ENCODE assay signal across 1 cellular context in genomic region chr13:43128504-43128929, GRCh38.
TF ChIP-seq lines count a peak whose summit lies in the region.

No MANE protein-coding gene starts in this region.

TF ChIP-seq in GM23338, 12 proteins besides CTCF, POLR2A, EP300 and RAD21 (continued from another document):
- TF ChIP-seq ETS1 (IDR thresholded peaks at IDR 0.05) (no peak), REST (IDR thresholded peaks at IDR 0.05; ENCODE audit: unreplicated experiment) (no peak), POLR2AphosphoS5 (IDR thresholded peaks at IDR 0.05; ENCODE audit: low read depth) (no peak), STAT1 (IDR thresholded peaks at IDR 0.05; ENCODE audit: unreplicated experiment) (no peak), ZNF331 (CRISPR knock-in tag; IDR thresholded peaks at IDR 0.05; ENCODE audit: low read depth) (no peak)
TF ChIP-seq in GM23338: peak in this region for 0.
